In the genomic region with DNA sequence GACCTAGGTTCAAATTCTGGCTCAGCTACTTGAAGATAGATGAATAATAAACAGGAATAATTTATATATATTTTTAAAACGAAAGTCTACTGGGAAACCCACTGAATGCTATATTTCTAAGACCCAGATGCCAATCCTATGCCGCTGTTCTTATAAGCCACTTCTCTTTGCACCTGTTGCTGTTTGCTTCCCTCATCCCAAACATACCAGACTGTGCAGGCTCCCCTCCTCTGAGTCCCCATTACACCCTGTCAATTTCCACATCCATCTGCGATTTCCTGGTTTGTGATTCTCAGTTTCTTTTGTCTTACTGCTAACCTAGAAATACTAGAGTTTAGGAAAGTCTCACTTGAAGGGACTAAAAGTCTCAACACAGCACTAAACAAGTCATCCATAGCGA, we compare ENCODE assay signal across 31 cellular contexts.
"Had no signal": no experiment of that assay in that cellular context is flagged by ENCODE, and none has a peak within 500 bp of the region (broad histone marks: within the 10 kb centered on the region; RNA-seq: fewer than 3 reads in every experiment).

No MANE protein-coding gene starts in this region.

- FAIRE-seq: endometrium, frontal cortex, islet of Langerhans, TTC549, urothelium cell line had no signal

- H3K9me3 ChIP-seq: adrenal gland, colonic mucosa, left lung, lower lobe of right lung, psoas muscle, testis had no signal

- H3K4me3 ChIP-seq: adrenal gland, cardiac muscle cell, colonic mucosa, left lung, lower lobe of right lung, psoas muscle, testis had no signal

- H3K36me3 Mint-ChIP-seq: activated naive CD8-positive, alpha-beta T cell treated with anti-CD3 and anti-CD28 coated beads for 36 hours; brain had no signal

- H3K9ac ChIP-seq: parathyroid adenoma had no signal

- H3K36me3 ChIP-seq: adrenal gland, cardiac muscle cell, colonic mucosa, left lung, lower lobe of right lung had no signal

- H3K4me3 Mint-ChIP-seq: activated naive CD4-positive, alpha-beta T cell treated with anti-CD3 and anti-CD28 coated beads for 36 hours; activated naive CD8-positive, alpha-beta T cell treated with anti-CD3 and anti-CD28 coated beads for 36 hours; activated T-helper 1 cell treated with anti-CD3 and anti-CD28 coated beads, Interleukin-12 subunit alpha, Interleukin-12 subunit beta, Interleukin-2, Interleukin-4 antibody, amounts not matched to agents 30 ng/mL and 10 ng/mL and 1 ng/mL, durations not matched to agents 14 hours and 24 hours and 36 hours; brain; neural crest cell had no signal

- DNase-seq: activated CD4-positive, alpha-beta T cell treated with anti-CD3 and anti-CD28 coated beads for 4 hours; activated CD4-positive, alpha-beta T cell treated with anti-CD3 and anti-CD28 coated beads, Interleukin-2, amount 50 U/mL, for 4 hours; activated effector memory CD4-positive, alpha-beta T cell treated with anti-CD3 and anti-CD28 coated beads, Interleukin-2, amount 50 U/mL, for 16 hours; activated naive CD4-positive, alpha-beta T cell treated with anti-CD3 and anti-CD28 coated beads for 36 hours; activated naive CD8-positive, alpha-beta T cell treated with anti-CD3 and anti-CD28 coated beads for 36 hours; adrenal gland; aorta; cerebellar nuclear complex; colonic mucosa; effector CD8-positive, alpha-beta T cell; left lung; lower lobe of right lung; mesendoderm; occipital lobe; psoas muscle; stimulated activated CD4-positive, alpha-beta T cell treated with anti-CD3 and anti-CD28 coated beads, Interleukin-2, amount 100 ng/mL, for 48 hours; stimulated activated naive CD8-positive, alpha-beta T cell treated with anti-CD3 and anti-CD28 coated beads, Interleukin-15, Interleukin-2, amounts not matched to agents 100 U/mL and 50 U/mL, for 24 hours; T-helper 9 cell; testis; trophoblast cell had no signal

- ATAC-seq: left lung; lower lobe of right lung; psoas muscle; stimulated activated naive CD8-positive, alpha-beta T cell treated with anti-CD3 and anti-CD28 coated beads, Interleukin-15, Interleukin-2, amounts not matched to agents 100 U/mL and 50 U/mL, for 24 hours had no signal

- H3K27ac ChIP-seq: adrenal gland, cardiac muscle cell, colonic mucosa, left lung, lower lobe of right lung, parathyroid adenoma, psoas muscle, testis, VCaP had no signal

- H3K4me1 Mint-ChIP-seq: neural crest cell had no signal

- H3K4me1 ChIP-seq: colonic mucosa, left lung, parathyroid adenoma, testis had no signal

- H3K27me3 ChIP-seq: adrenal gland, cardiac muscle cell, colonic mucosa, left lung, testis had no signal

- H3K9me3 Mint-ChIP-seq: activated naive CD4-positive, alpha-beta T cell treated with anti-CD3 and anti-CD28 coated beads for 36 hours; activated naive CD8-positive, alpha-beta T cell treated with anti-CD3 and anti-CD28 coated beads for 36 hours; activated T-helper 1 cell treated with anti-CD3 and anti-CD28 coated beads, Interleukin-12 subunit alpha, Interleukin-12 subunit beta, Interleukin-2, Interleukin-4 antibody, amounts not matched to agents 30 ng/mL and 10 ng/mL and 1 ng/mL, durations not matched to agents 14 hours and 24 hours and 36 hours; neural crest cell had no signal

- H2AFZ ChIP-seq: parathyroid adenoma had no signal
